Comparison of ENCODE assay signal across 34 cellular contexts in the genomic region with DNA sequence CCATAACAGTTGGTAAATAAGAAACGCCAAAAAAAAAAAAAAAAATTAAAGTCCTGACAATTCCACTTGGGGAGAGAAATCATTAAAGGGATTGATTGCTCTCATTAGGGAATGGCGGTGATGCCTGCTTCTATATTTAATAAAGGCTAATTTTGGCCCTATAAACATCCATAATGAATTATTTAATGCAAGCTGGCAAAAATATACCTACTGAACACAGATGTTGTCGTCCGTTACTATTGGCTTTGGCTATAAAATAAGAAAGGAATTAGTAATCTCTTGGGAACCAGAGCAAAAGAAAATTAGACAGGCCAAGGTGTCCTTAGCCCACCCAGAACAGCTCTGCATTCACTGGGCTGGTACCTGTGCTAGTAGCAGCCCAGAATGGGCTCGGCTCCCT.
"Had no signal": no experiment of that assay in that cellular context is flagged by ENCODE, and none has a peak within 500 bp of the region (broad histone marks: within the 10 kb centered on the region; RNA-seq: fewer than 3 reads in every experiment).

No MANE protein-coding gene starts in this region.

- H3K4me1 Mint-ChIP-seq: activated CD4-positive, alpha-beta memory T cell treated with anti-CD3 and anti-CD28 coated beads, Interleukin-2, amount 10 ng/mL, durations not matched to agents 7 days and 5 days; activated naive CD4-positive, alpha-beta T cell treated with anti-CD3 and anti-CD28 coated beads, Interleukin-2, amount 10 ng/mL, durations not matched to agents 7 days and 5 days; activated naive CD8-positive, alpha-beta T cell treated with anti-CD3 and anti-CD28 coated beads, Interleukin-2, amount 50 U/mL, for 24 hours had no signal

- H3K27ac Mint-ChIP-seq: activated CD4-positive, alpha-beta memory T cell treated with anti-CD3 and anti-CD28 coated beads, Interleukin-2, amount 10 ng/mL, durations not matched to agents 7 days and 5 days; activated CD8-positive, alpha-beta memory T cell treated with anti-CD3 and anti-CD28 coated beads, Interleukin-2, amount 10 ng/mL, durations not matched to agents 7 days and 5 days; activated naive CD4-positive, alpha-beta T cell treated with anti-CD3 and anti-CD28 coated beads, Interleukin-2, amount 10 ng/mL, durations not matched to agents 7 days and 5 days; activated naive CD8-positive, alpha-beta T cell; activated naive CD8-positive, alpha-beta T cell treated with anti-CD3 and anti-CD28 coated beads, Interleukin-2, amount 50 U/mL, for 24 hours had no signal

- H3K4me3 Mint-ChIP-seq: activated CD4-positive, alpha-beta memory T cell treated with anti-CD3 and anti-CD28 coated beads, Interleukin-2, amount 10 ng/mL, durations not matched to agents 7 days and 5 days; activated CD8-positive, alpha-beta memory T cell treated with anti-CD3 and anti-CD28 coated beads, Interleukin-2, amount 10 ng/mL, durations not matched to agents 7 days and 5 days; activated naive CD4-positive, alpha-beta T cell treated with anti-CD3 and anti-CD28 coated beads, Interleukin-2, amount 10 ng/mL, durations not matched to agents 7 days and 5 days; activated naive CD8-positive, alpha-beta T cell; activated naive CD8-positive, alpha-beta T cell treated with anti-CD3 and anti-CD28 coated beads, Interleukin-2, amount 50 U/mL, for 24 hours had no signal

- H3K27ac ChIP-seq: Peyer's patch, SJSA1, WERI-Rb-1 had no signal

- H3K27me3 Mint-ChIP-seq: activated naive CD4-positive, alpha-beta T cell treated with anti-CD3 and anti-CD28 coated beads, Interleukin-2, amount 10 ng/mL, durations not matched to agents 7 days and 5 days had no signal

- H3K4me1 ChIP-seq: Peyer's patch had no signal

- DNase-seq: activated CD4-positive, alpha-beta memory T cell treated with anti-CD3 and anti-CD28 coated beads, Interleukin-2, amount 10 ng/mL, durations not matched to agents 7 days and 5 days; activated CD4-positive, alpha-beta T cell treated with anti-CD3 and anti-CD28 coated beads for 1 hour; activated CD4-positive, alpha-beta T cell treated with anti-CD3 and anti-CD28 coated beads for 48 hours; activated CD4-positive, CD25-positive, alpha-beta regulatory T cell; activated CD8-positive, alpha-beta memory T cell treated with anti-CD3 and anti-CD28 coated beads for 24 hours; activated CD8-positive, alpha-beta memory T cell treated with anti-CD3 and anti-CD28 coated beads, Interleukin-2, amount 10 ng/mL, durations not matched to agents 7 days and 5 days; activated CD8-positive, alpha-beta memory T cell treated with anti-CD3 and anti-CD28 coated beads, Interleukin-2, amount 50 U/mL, for 48 hours; activated effector memory CD4-positive, alpha-beta T cell treated with Interleukin-2 at 50 U/mL for 16 hours; activated naive CD4-positive, alpha-beta T cell treated with anti-CD3 and anti-CD28 coated beads, Interleukin-2, amount 10 ng/mL, durations not matched to agents 7 days and 5 days; activated naive CD8-positive, alpha-beta T cell treated with anti-CD3 and anti-CD28 coated beads, Interleukin-2, amount 50 U/mL, for 24 hours; activated T-cell treated with anti-CD3 and anti-CD28 coated beads, Interleukin-2, amount 50 U/mL, for 48 hours; anterior cingulate cortex; brain microvascular endothelial cell; central memory CD4-positive, alpha-beta T cell; MM.1S; MV-4-11; NCI-H1092; NCI-H1436 treated with DMSO at 0.1 percent for 48 hours; NCI-H187; NCI-H2029 treated with DMSO at 0.1 percent for 48 hours; NCI-H2107; NCI-H2171; NCI-H510A; NCI-H526; NCI-H748 treated with DMSO at 0.1 percent for 48 hours; NK-92 treated with Interleukin-12 subunit alpha and Interleukin-12 subunit beta, amount 100 ng/mL, for 24 hours; PC-3; Peyer's patch; RPMI8226; SHP77 treated with DMSO at 0.1 percent for 48 hours; T1000; WERI-Rb-1 had no signal

- ATAC-seq: activated CD8-positive, alpha-beta memory T cell treated with anti-CD3 and anti-CD28 coated beads, Interleukin-2, amount 10 ng/mL, durations not matched to agents 7 days and 5 days; activated naive CD8-positive, alpha-beta T cell treated with anti-CD3 and anti-CD28 coated beads, Interleukin-2, amount 50 U/mL, for 24 hours; PC-3 had no signal

- H3K9me3 ChIP-seq: Peyer's patch, SJSA1 had no signal

- H3K36me3 Mint-ChIP-seq: activated CD8-positive, alpha-beta memory T cell treated with anti-CD3 and anti-CD28 coated beads, Interleukin-2, amount 10 ng/mL, durations not matched to agents 7 days and 5 days; activated naive CD4-positive, alpha-beta T cell treated with anti-CD3 and anti-CD28 coated beads, Interleukin-2, amount 10 ng/mL, durations not matched to agents 7 days and 5 days; activated naive CD8-positive, alpha-beta T cell had no signal

- H3K36me3 ChIP-seq: brain microvascular endothelial cell, Peyer's patch, SJSA1, WERI-Rb-1 had no signal

- H3K4me3 ChIP-seq: Peyer's patch, SJSA1 had no signal

- H3K27me3 ChIP-seq: brain microvascular endothelial cell, Peyer's patch, SJSA1 had no signal

- H3K9me3 Mint-ChIP-seq: activated CD4-positive, alpha-beta memory T cell treated with anti-CD3 and anti-CD28 coated beads, Interleukin-2, amount 10 ng/mL, durations not matched to agents 7 days and 5 days; activated naive CD4-positive, alpha-beta T cell treated with anti-CD3 and anti-CD28 coated beads, Interleukin-2, amount 10 ng/mL, durations not matched to agents 7 days and 5 days; activated naive CD8-positive, alpha-beta T cell treated with anti-CD3 and anti-CD28 coated beads, Interleukin-2, amount 50 U/mL, for 24 hours had no signal
